Comparison of ENCODE assay signal across 21 cellular contexts in genomic region chr3:129732200-129732876, GRCh38.
A peak's percentile ranks its signal among the peaks of the same experiment; 100 is the strongest.
DNase-seq lines count a peak whose midpoint lies in the region; ATAC-seq and TF ChIP-seq lines count a peak whose summit lies in the region.
"Had no signal": no experiment of that assay in that cellular context is flagged by ENCODE, and none has a peak within 500 bp of the region (broad histone marks: within the 10 kb centered on the region; RNA-seq: fewer than 3 reads in every experiment).

No MANE protein-coding gene starts in this region.

- DNase-seq in GM23248 (peak; percentile 14), NCI-H146 (lab: John Stamatoyannopoulos, UW) (peak; percentile 5), body of pancreas (no peak), medulla oblongata (ENCODE audit: extremely low spot score) (peak; percentile 40), GM19240 (ENCODE audit: insufficient read length, low spot score) (no peak), RKO (ENCODE audit: low spot score) (no peak), midbrain (lab: John Stamatoyannopoulos, UW) (no peak)
- DNase-seq: activated B cell treated with CpG ODN at 0.5 μM for 24 hours; activated effector memory CD4-positive, alpha-beta T cell treated with Interleukin-2 at 50 U/mL for 16 hours; adrenal gland; foreskin fibroblast; KG1; left lung; NCI-H1092 treated with DMSO at 0.1 percent for 48 hours; NCI-H345; SIG-M5; stimulated activated CD4-positive, alpha-beta T cell treated with anti-CD3 and anti-CD28 coated beads, Interleukin-4, amount 100 ng/mL, for 4 hours; stimulated activated CD8-positive, alpha-beta memory T cell treated with anti-CD3 and anti-CD28 coated beads, Interleukin-4, amount 100 ng/mL, for 48 hours; testis had no signal

- H3K4me1 ChIP-seq in GM23248 (ENCODE audit: insufficient read depth) (no peaks in the 10 kb centered on the region), body of pancreas (no peaks in the 10 kb centered on the region)
- H3K4me1 ChIP-seq: left lung had no signal

- WGBS in GM23248 (ENCODE audit: low coverage in 1 of 2, low lambda C conversion rate in 2 of 2, missing lambda C conversion rate in 2 of 2), 2 experiments: 92 to 93% methylated on average over 1 of the region's 1 CpG
- 81 to 100% methylated on average over 1 of the region's 1 CpG for WGBS in body of pancreas, 2 donors

- no peak overlapping the region for H3K9ac ChIP-seq in GM23248

- intact Hi-C loops in body of pancreas (cut with DNase I): no loop called here

- in situ Hi-C loops in GM23248 (cut with MboI): no loop called here

- no peak for TF ChIP-seq CTCF in body of pancreas (IDR thresholded peaks at IDR 0.05)

- H3K4me3 ChIP-seq in GM23248: no peak overlapping the region
- no peak overlapping the region for H3K4me3 ChIP-seq in body of pancreas
- H3K4me3 ChIP-seq: adrenal gland, left lung, skin epidermis, testis had no signal

- H3F3A ChIP-seq in GM23248 (ENCODE audit: insufficient read depth): no peaks in the 10 kb centered on the region

- no peaks in the 10 kb centered on the region for H3K27me3 ChIP-seq in GM23248 (replicated peaks; ENCODE audit: insufficient read depth)
- H3K27me3 ChIP-seq in body of pancreas: no peaks in the 10 kb centered on the region
- H3K27me3 ChIP-seq: adrenal gland, left lung, testis had no signal

- H3K9me3 ChIP-seq in GM23248 (ENCODE audit: low read depth) (no peaks in the 10 kb centered on the region), body of pancreas (no peaks in the 10 kb centered on the region)
- H3K9me3 ChIP-seq: adrenal gland, left lung, testis had no signal

- H3K27ac ChIP-seq in GM23248 (no peak overlapping the region), body of pancreas (peak overlapping the region in 2 of 4 donors; percentile 2 to 6)
- H3K27ac ChIP-seq: adrenal gland, left lung, skin epidermis, testis had no signal

- H3K9me2 ChIP-seq in GM23248 (ENCODE audit: insufficient read depth): no peaks in the 10 kb centered on the region

- H3K4me2 ChIP-seq in GM23248 (ENCODE audit: unreplicated experiment): no peak overlapping the region

- H3K79me2 ChIP-seq in GM23248 (ENCODE audit: insufficient read depth): 0 out of 2 replicates have a peak, but pooled peaks cover 3% of the 10 kb centered on the region

- ATAC-seq in body of pancreas (peak; percentile 56), GM19328 (IDR thresholded peaks at IDR 0.05; ENCODE audit: unreplicated experiment) (no peak)
- ATAC-seq: left lung had no signal

- H2AFZ ChIP-seq in GM23248: no peak overlapping the region

- no peak for TF ChIP-seq POLR2A in body of pancreas (IDR thresholded peaks at IDR 0.05)

- H4K20me1 ChIP-seq in GM23248 (ENCODE audit: insufficient read depth): no peaks in the 10 kb centered on the region

- H3K36me3 ChIP-seq in GM23248 (ENCODE audit: low read depth): no peaks in the 10 kb centered on the region
- no peaks in the 10 kb centered on the region for H3K36me3 ChIP-seq in body of pancreas (replicated peaks in 1 of 2; ENCODE audit: insufficient read depth in 1 of 2, low read depth in 2 of 2)
- H3K36me3 ChIP-seq: adrenal gland, left lung had no signal

Comparison
In these comparisons a context has a peak if more than half of its experiments do, and no peak if none do; other contexts are left out.
1. DNase-seq: peak in GM23248 (single experiment), NCI-H146 (single experiment) and medulla oblongata (single experiment); none in body of pancreas (0 of 4), GM19240 (single experiment), RKO (single experiment) and midbrain (single experiment).